ENCODE assay signal across 24 cellular contexts in the genomic region with DNA sequence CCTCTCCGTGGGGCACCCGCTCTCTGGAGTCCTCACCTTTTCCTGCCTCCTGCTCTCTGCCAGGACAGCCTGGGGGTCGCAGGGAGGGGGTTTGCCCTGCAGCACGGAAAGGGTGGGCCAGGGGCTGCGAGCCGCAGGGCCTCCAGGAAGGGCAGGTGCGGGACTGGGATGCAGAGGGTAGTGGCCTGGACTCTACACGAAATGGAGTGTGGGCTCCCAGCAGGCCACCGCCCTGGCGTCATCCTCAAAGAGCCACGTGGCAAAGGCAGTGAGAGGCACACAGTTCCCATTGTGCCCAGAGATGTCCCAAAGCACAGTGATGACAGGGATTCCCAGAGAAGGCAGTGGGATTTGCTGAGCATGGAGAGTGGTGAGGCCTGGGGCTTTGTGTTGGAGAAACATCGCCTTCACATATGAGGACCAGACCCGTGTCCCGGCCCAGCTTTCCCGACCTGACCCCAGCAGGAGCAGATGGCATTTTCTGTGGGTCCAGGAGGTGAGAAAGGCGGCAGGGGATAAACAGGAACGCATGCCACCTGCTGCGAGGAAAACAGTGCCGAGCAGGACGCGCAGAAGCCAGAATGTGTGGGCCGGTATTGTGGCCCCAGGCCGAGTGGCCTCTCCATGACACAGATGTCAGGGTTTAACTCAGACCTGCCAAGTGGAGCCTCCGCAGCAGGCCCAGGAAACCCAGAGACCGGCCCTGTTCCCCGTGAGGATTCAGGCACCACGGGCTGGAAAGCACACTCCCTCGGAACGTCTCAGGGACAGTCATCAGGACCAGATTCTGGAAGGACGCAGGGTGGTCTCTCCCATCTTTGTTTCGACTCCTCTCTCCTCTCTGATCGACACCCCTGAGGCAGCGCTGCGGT.
"Had no signal": no experiment of that assay in that cellular context is flagged by ENCODE, and none has a peak within 500 bp of the region (broad histone marks: within the 10 kb centered on the region; RNA-seq: fewer than 3 reads in every experiment).

No MANE protein-coding gene starts in this region.

- H3K27ac ChIP-seq: ascending aorta, body of pancreas had no signal

- H3K27ac Mint-ChIP-seq: activated B cell treated with CpG ODN at 0.5 μM for 24 hours; activated CD4-positive, alpha-beta T cell treated with anti-CD3 and anti-CD28 coated beads, Interleukin-2, amount 10 ng/mL, durations not matched to agents 24 days and 14 days; activated CD8-positive, alpha-beta memory T cell treated with anti-CD3 and anti-CD28 coated beads, Interleukin-2, amount 10 ng/mL, durations not matched to agents 7 days and 5 days; activated naive CD4-positive, alpha-beta T cell treated with anti-CD3 and anti-CD28 coated beads, Interleukin-2, amount 50 U/mL, for 24 hours; activated T-cell treated with anti-CD3 and anti-CD28 coated beads, Interleukin-2, amount 50 U/mL, for 24 hours; activated T-helper 1 cell treated with anti-CD3 and anti-CD28 coated beads, Interleukin-12 subunit alpha, Interleukin-12 subunit beta, Interleukin-2, Interleukin-4 antibody, amounts not matched to agents 30 ng/mL and 10 ng/mL and 1 ng/mL, durations not matched to agents 14 hours and 24 hours and 36 hours; T-helper 17 cell had no signal

- H3K9me3 ChIP-seq: ascending aorta, body of pancreas, MG63 had no signal

- H3K4me3 Mint-ChIP-seq: activated B cell treated with CpG ODN at 0.5 μM for 24 hours; activated CD4-positive, alpha-beta T cell treated with anti-CD3 and anti-CD28 coated beads, Interleukin-2, amount 10 ng/mL, durations not matched to agents 24 days and 14 days; activated CD8-positive, alpha-beta memory T cell treated with anti-CD3 and anti-CD28 coated beads, Interleukin-2, amount 10 ng/mL, durations not matched to agents 7 days and 5 days; activated naive CD4-positive, alpha-beta T cell treated with anti-CD3 and anti-CD28 coated beads, Interleukin-2, amount 50 U/mL, for 24 hours; activated T-cell treated with anti-CD3 and anti-CD28 coated beads, Interleukin-2, amount 50 U/mL, for 24 hours; activated T-helper 1 cell treated with anti-CD3 and anti-CD28 coated beads, Interleukin-12 subunit alpha, Interleukin-12 subunit beta, Interleukin-2, Interleukin-4 antibody, amounts not matched to agents 30 ng/mL and 10 ng/mL and 1 ng/mL, durations not matched to agents 14 hours and 24 hours and 36 hours; T-helper 17 cell had no signal

- ATAC-seq: activated CD8-positive, alpha-beta memory T cell treated with anti-CD3 and anti-CD28 coated beads, Interleukin-2, amount 10 ng/mL, durations not matched to agents 7 days and 5 days; body of pancreas; T-helper 17 cell had no signal

- H3K4me1 Mint-ChIP-seq: activated B cell treated with CpG ODN at 0.5 μM for 24 hours; activated CD4-positive, alpha-beta T cell treated with anti-CD3 and anti-CD28 coated beads, Interleukin-2, amount 10 ng/mL, durations not matched to agents 24 days and 14 days; activated CD8-positive, alpha-beta memory T cell treated with anti-CD3 and anti-CD28 coated beads, Interleukin-2, amount 10 ng/mL, durations not matched to agents 7 days and 5 days; activated naive CD4-positive, alpha-beta T cell treated with anti-CD3 and anti-CD28 coated beads, Interleukin-2, amount 50 U/mL, for 24 hours; T-helper 17 cell had no signal

- H3K4me3 ChIP-seq: ascending aorta, body of pancreas, MG63 had no signal

- DNase-seq: activated B cell treated with CpG ODN at 0.5 μM for 24 hours; activated CD4-positive, alpha-beta T cell treated with anti-CD3 and anti-CD28 coated beads for 1 hour; activated CD4-positive, alpha-beta T cell treated with anti-CD3 and anti-CD28 coated beads, Interleukin-2, amount 10 ng/mL, durations not matched to agents 24 days and 14 days; activated CD4-positive, alpha-beta T cell treated with anti-CD3 and anti-CD28 coated beads, Interleukin-2, amount 50 U/mL, for 48 hours; activated CD8-positive, alpha-beta memory T cell treated with anti-CD3 and anti-CD28 coated beads, Interleukin-2, amount 10 ng/mL, durations not matched to agents 7 days and 5 days; activated effector memory CD4-positive, alpha-beta T cell treated with Interleukin-2 at 50 U/mL for 16 hours; activated naive CD4-positive, alpha-beta T cell; activated T-cell treated with anti-CD3 and anti-CD28 coated beads, Interleukin-2, amount 50 U/mL, for 24 hours; amniotic stem cell; body of pancreas; MG63; NCI-H1105; NCI-H1436; NCI-H1694 treated with DMSO at 0.1 percent for 48 hours; NCI-H2029 treated with DMSO at 0.1 percent for 48 hours; NCI-H446; SIG-M5; T-helper 17 cell; T-helper 9 cell had no signal

- H3K36me3 Mint-ChIP-seq: activated naive CD4-positive, alpha-beta T cell treated with anti-CD3 and anti-CD28 coated beads, Interleukin-2, amount 50 U/mL, for 24 hours had no signal

- FAIRE-seq: bronchial epithelial cell, RCC 7860 had no signal

- H3K4me1 ChIP-seq: ascending aorta, body of pancreas had no signal

- H3K27me3 Mint-ChIP-seq: activated B cell treated with CpG ODN at 0.5 μM for 24 hours; activated CD4-positive, alpha-beta T cell treated with anti-CD3 and anti-CD28 coated beads, Interleukin-2, amount 10 ng/mL, durations not matched to agents 24 days and 14 days; activated CD8-positive, alpha-beta memory T cell treated with anti-CD3 and anti-CD28 coated beads, Interleukin-2, amount 10 ng/mL, durations not matched to agents 7 days and 5 days; T-helper 17 cell had no signal

- H3K27me3 ChIP-seq: ascending aorta, body of pancreas, MG63 had no signal

- H3K36me3 ChIP-seq: ascending aorta, MG63 had no signal
